In genomic region chr16:77093999-77094398, GRCh38 we compare ENCODE assay signal across 34 cellular contexts.
"Had no signal": no experiment of that assay in that cellular context is flagged by ENCODE, and none has a peak within 500 bp of the region (broad histone marks: within the 10 kb centered on the region; RNA-seq: fewer than 3 reads in every experiment).

No MANE protein-coding gene starts in this region.

- H3K27ac ChIP-seq: ascending aorta, cardiac muscle cell, VCaP had no signal

- DNase-seq: activated B cell treated with CpG ODN at 0.5 μM for 24 hours; activated CD4-positive, alpha-beta memory T cell treated with anti-CD3 and anti-CD28 coated beads, Interleukin-2, amount 10 ng/mL, durations not matched to agents 7 days and 5 days; activated CD4-positive, alpha-beta T cell treated with anti-CD3 and anti-CD28 coated beads for 4 hours; activated CD4-positive, alpha-beta T cell treated with anti-CD3 and anti-CD28 coated beads, Interleukin-2, amount 10 ng/mL, durations not matched to agents 24 days and 14 days; activated CD4-positive, alpha-beta T cell treated with anti-CD3 and anti-CD28 coated beads, Interleukin-2, amount 50 U/mL, for 48 hours; activated CD4-positive, CD25-positive, alpha-beta regulatory T cell treated with anti-CD3 and anti-CD28 coated beads, Interleukin-2, amount 50 U/mL, for 72 hours; activated CD8-positive, alpha-beta memory T cell treated with anti-CD3 and anti-CD28 coated beads for 24 hours; activated CD8-positive, alpha-beta memory T cell treated with anti-CD3 and anti-CD28 coated beads, Interleukin-2, amount 10 ng/mL, durations not matched to agents 7 days and 5 days; activated CD8-positive, alpha-beta memory T cell treated with anti-CD3 and anti-CD28 coated beads, Interleukin-2, amount 50 U/mL, for 48 hours; activated CD8-positive, alpha-beta T cell treated with anti-CD3 and anti-CD28 coated beads, Interleukin-2, amount 10 ng/mL, durations not matched to agents 7 days and 5 days; activated effector memory CD4-positive, alpha-beta T cell treated with Interleukin-2 at 50 U/mL for 16 hours; activated gamma-delta T cell; activated naive CD4-positive, alpha-beta T cell treated with anti-CD3 and anti-CD28 coated beads, Interleukin-2, amount 10 ng/mL, durations not matched to agents 7 days and 5 days; activated naive CD4-positive, alpha-beta T cell treated with Interleukin-2 at 50 U/mL for 16 hours; activated naive CD8-positive, alpha-beta T cell treated with anti-CD3 and anti-CD28 coated beads, Interleukin-2, amount 10 ng/mL, durations not matched to agents 7 days and 5 days; activated naive CD8-positive, alpha-beta T cell treated with anti-CD3 and anti-CD28 coated beads, Interleukin-2, amount 50 U/mL, for 24 hours; activated T-cell treated with anti-CD3 and anti-CD28 coated beads, Interleukin-2, amount 50 U/mL, for 24 hours; activated T-cell treated with anti-CD3 and anti-CD28 coated beads, Interleukin-2, amount 50 U/mL, for 48 hours; amygdala; anterior cingulate cortex; caudate nucleus; cerebellar nuclear complex; T-cell; T-helper 2 cell; T-helper 9 cell had no signal

- H3K27ac Mint-ChIP-seq: activated B cell treated with CpG ODN at 0.5 μM for 24 hours; activated CD4-positive, alpha-beta memory T cell treated with anti-CD3 and anti-CD28 coated beads, Interleukin-2, amount 10 ng/mL, durations not matched to agents 7 days and 5 days; activated CD4-positive, alpha-beta T cell treated with anti-CD3 and anti-CD28 coated beads, Interleukin-2, amount 10 ng/mL, durations not matched to agents 24 days and 14 days; activated CD8-positive, alpha-beta memory T cell treated with anti-CD3 and anti-CD28 coated beads, Interleukin-2, amount 10 ng/mL, durations not matched to agents 7 days and 5 days; activated CD8-positive, alpha-beta T cell treated with anti-CD3 and anti-CD28 coated beads, Interleukin-2, amount 10 ng/mL, durations not matched to agents 7 days and 5 days; activated naive CD4-positive, alpha-beta T cell treated with anti-CD3 and anti-CD28 coated beads, Interleukin-2, amount 10 ng/mL, durations not matched to agents 7 days and 5 days; activated naive CD4-positive, alpha-beta T cell treated with anti-CD3 and anti-CD28 coated beads, Interleukin-2, amount 50 U/mL, for 24 hours; activated naive CD8-positive, alpha-beta T cell; activated naive CD8-positive, alpha-beta T cell treated with anti-CD3 and anti-CD28 coated beads, Interleukin-2, amount 10 ng/mL, durations not matched to agents 7 days and 5 days; activated naive CD8-positive, alpha-beta T cell treated with anti-CD3 and anti-CD28 coated beads, Interleukin-2, amount 50 U/mL, for 24 hours; activated T-cell treated with anti-CD3 and anti-CD28 coated beads, Interleukin-2, amount 50 U/mL, for 24 hours; activated T-helper 2 cell treated with anti-CD3 and anti-CD28 coated beads, Interferon-gamma antibody, Interleukin-2, Interleukin-4, amounts not matched to agents 10 μg/mL and 5 μg/mL and 100 μg/mL, durations not matched to agents 14 hours and 24 hours and 36 hours; brain; T-cell; T-helper 2 cell treated with Interferon-gamma antibody and Interleukin-4, amounts not matched to agents 5 μg/mL and 100 μg/mL, for 36 hours had no signal

- H3K27me3 ChIP-seq: ascending aorta, cardiac muscle cell had no signal

- H3K4me3 Mint-ChIP-seq: activated B cell treated with CpG ODN at 0.5 μM for 24 hours; activated CD4-positive, alpha-beta memory T cell treated with anti-CD3 and anti-CD28 coated beads, Interleukin-2, amount 10 ng/mL, durations not matched to agents 7 days and 5 days; activated CD4-positive, alpha-beta T cell treated with anti-CD3 and anti-CD28 coated beads, Interleukin-2, amount 10 ng/mL, durations not matched to agents 24 days and 14 days; activated CD8-positive, alpha-beta memory T cell treated with anti-CD3 and anti-CD28 coated beads, Interleukin-2, amount 10 ng/mL, durations not matched to agents 7 days and 5 days; activated CD8-positive, alpha-beta T cell treated with anti-CD3 and anti-CD28 coated beads, Interleukin-2, amount 10 ng/mL, durations not matched to agents 7 days and 5 days; activated naive CD4-positive, alpha-beta T cell treated with anti-CD3 and anti-CD28 coated beads, Interleukin-2, amount 10 ng/mL, durations not matched to agents 7 days and 5 days; activated naive CD4-positive, alpha-beta T cell treated with anti-CD3 and anti-CD28 coated beads, Interleukin-2, amount 50 U/mL, for 24 hours; activated naive CD8-positive, alpha-beta T cell; activated naive CD8-positive, alpha-beta T cell treated with anti-CD3 and anti-CD28 coated beads, Interleukin-2, amount 10 ng/mL, durations not matched to agents 7 days and 5 days; activated naive CD8-positive, alpha-beta T cell treated with anti-CD3 and anti-CD28 coated beads, Interleukin-2, amount 50 U/mL, for 24 hours; activated T-cell treated with anti-CD3 and anti-CD28 coated beads, Interleukin-2, amount 50 U/mL, for 24 hours; brain; central memory CD8-positive, alpha-beta T cell; T-cell; T-helper 2 cell treated with Interferon-gamma antibody and Interleukin-4, amounts not matched to agents 5 μg/mL and 100 μg/mL, for 36 hours had no signal

- H3K9me3 ChIP-seq: ascending aorta had no signal

- H3K36me3 ChIP-seq: ascending aorta, cardiac muscle cell had no signal

- H3K9me3 Mint-ChIP-seq: activated B cell treated with CpG ODN at 0.5 μM for 24 hours; activated CD4-positive, alpha-beta memory T cell treated with anti-CD3 and anti-CD28 coated beads, Interleukin-2, amount 10 ng/mL, durations not matched to agents 7 days and 5 days; activated CD4-positive, alpha-beta T cell treated with anti-CD3 and anti-CD28 coated beads, Interleukin-2, amount 10 ng/mL, durations not matched to agents 24 days and 14 days; activated naive CD4-positive, alpha-beta T cell treated with anti-CD3 and anti-CD28 coated beads, Interleukin-2, amount 10 ng/mL, durations not matched to agents 7 days and 5 days; activated naive CD4-positive, alpha-beta T cell treated with anti-CD3 and anti-CD28 coated beads, Interleukin-2, amount 50 U/mL, for 24 hours; activated naive CD8-positive, alpha-beta T cell treated with anti-CD3 and anti-CD28 coated beads, Interleukin-2, amount 50 U/mL, for 24 hours; activated T-cell treated with anti-CD3 and anti-CD28 coated beads, Interleukin-2, amount 50 U/mL, for 24 hours; activated T-helper 2 cell treated with anti-CD3 and anti-CD28 coated beads, Interferon-gamma antibody, Interleukin-2, Interleukin-4, amounts not matched to agents 10 μg/mL and 5 μg/mL and 100 μg/mL, durations not matched to agents 14 hours and 24 hours and 36 hours; central memory CD8-positive, alpha-beta T cell; T-cell; T-helper 2 cell treated with Interferon-gamma antibody and Interleukin-4, amounts not matched to agents 5 μg/mL and 100 μg/mL, for 36 hours had no signal

- H3K4me3 ChIP-seq: ascending aorta, cardiac muscle cell had no signal

- H3K4me1 Mint-ChIP-seq: activated B cell treated with CpG ODN at 0.5 μM for 24 hours; activated CD4-positive, alpha-beta memory T cell treated with anti-CD3 and anti-CD28 coated beads, Interleukin-2, amount 10 ng/mL, durations not matched to agents 7 days and 5 days; activated CD4-positive, alpha-beta T cell treated with anti-CD3 and anti-CD28 coated beads, Interleukin-2, amount 10 ng/mL, durations not matched to agents 24 days and 14 days; activated CD8-positive, alpha-beta memory T cell treated with anti-CD3 and anti-CD28 coated beads, Interleukin-2, amount 10 ng/mL, durations not matched to agents 7 days and 5 days; activated naive CD4-positive, alpha-beta T cell treated with anti-CD3 and anti-CD28 coated beads, Interleukin-2, amount 10 ng/mL, durations not matched to agents 7 days and 5 days; activated naive CD4-positive, alpha-beta T cell treated with anti-CD3 and anti-CD28 coated beads, Interleukin-2, amount 50 U/mL, for 24 hours; activated naive CD8-positive, alpha-beta T cell treated with anti-CD3 and anti-CD28 coated beads, Interleukin-2, amount 10 ng/mL, durations not matched to agents 7 days and 5 days; activated naive CD8-positive, alpha-beta T cell treated with anti-CD3 and anti-CD28 coated beads, Interleukin-2, amount 50 U/mL, for 24 hours; brain; central memory CD8-positive, alpha-beta T cell; T-cell had no signal

- H3K27me3 Mint-ChIP-seq: activated CD4-positive, alpha-beta memory T cell treated with anti-CD3 and anti-CD28 coated beads, Interleukin-2, amount 10 ng/mL, durations not matched to agents 7 days and 5 days; activated CD4-positive, alpha-beta T cell treated with anti-CD3 and anti-CD28 coated beads, Interleukin-2, amount 10 ng/mL, durations not matched to agents 24 days and 14 days; activated CD8-positive, alpha-beta memory T cell treated with anti-CD3 and anti-CD28 coated beads, Interleukin-2, amount 10 ng/mL, durations not matched to agents 7 days and 5 days; activated naive CD4-positive, alpha-beta T cell treated with anti-CD3 and anti-CD28 coated beads, Interleukin-2, amount 10 ng/mL, durations not matched to agents 7 days and 5 days; activated naive CD8-positive, alpha-beta T cell; activated naive CD8-positive, alpha-beta T cell treated with anti-CD3 and anti-CD28 coated beads, Interleukin-2, amount 50 U/mL, for 24 hours; central memory CD8-positive, alpha-beta T cell; T-cell had no signal

- ATAC-seq: activated CD8-positive, alpha-beta memory T cell treated with anti-CD3 and anti-CD28 coated beads, Interleukin-2, amount 10 ng/mL, durations not matched to agents 7 days and 5 days; activated CD8-positive, alpha-beta T cell treated with anti-CD3 and anti-CD28 coated beads, Interleukin-2, amount 10 ng/mL, durations not matched to agents 7 days and 5 days; activated naive CD8-positive, alpha-beta T cell treated with anti-CD3 and anti-CD28 coated beads, Interleukin-2, amount 50 U/mL, for 24 hours; T-cell had no signal

- H3K4me1 ChIP-seq: ascending aorta had no signal

- H3K36me3 Mint-ChIP-seq: activated CD8-positive, alpha-beta memory T cell treated with anti-CD3 and anti-CD28 coated beads, Interleukin-2, amount 10 ng/mL, durations not matched to agents 7 days and 5 days; activated naive CD4-positive, alpha-beta T cell treated with anti-CD3 and anti-CD28 coated beads, Interleukin-2, amount 10 ng/mL, durations not matched to agents 7 days and 5 days; activated naive CD4-positive, alpha-beta T cell treated with anti-CD3 and anti-CD28 coated beads, Interleukin-2, amount 50 U/mL, for 24 hours; activated naive CD8-positive, alpha-beta T cell; activated naive CD8-positive, alpha-beta T cell treated with anti-CD3 and anti-CD28 coated beads, Interleukin-2, amount 10 ng/mL, durations not matched to agents 7 days and 5 days; brain; T-cell had no signal
